Comparison of ENCODE assay signal across 31 cellular contexts in genomic region chrX:153417637-153418036, GRCh38. TPM values are rescaled to one million over a fixed set of nuclear protein-coding genes. Genes with fewer than 3 reads are reported as not detected.
DNase-seq lines count a peak whose midpoint lies in the region; ATAC-seq, FAIRE-seq and TF ChIP-seq lines count a peak whose summit lies in the region.
"Had no signal": no experiment of that assay in that cellular context is flagged by ENCODE, and none has a peak within 500 bp of the region (broad histone marks: within the 10 kb centered on the region; RNA-seq: fewer than 3 reads in every experiment).

No MANE protein-coding gene starts in this region.

- POLR2A ChIA-PET in HepG2 (lab: Yijun Ruan, JAX): no interaction called here

- H3K27ac Mint-ChIP-seq in nephron progenitor cell: no peak overlapping the region
- H3K27ac Mint-ChIP-seq: CD4-positive, alpha-beta memory T cell; CD8-positive, alpha-beta memory T cell had no signal

- H3K27me3 ChIP-seq in HepG2 (ENCODE audit: control insufficient read depth in 1 of 2, insufficient read depth in 2 of 2, low read length in 2 of 2): peaks cover 4 to 17% of the 10 kb centered on the region in 2 experiments; a peak in 3 of 5 replicates
- no peaks in the 10 kb centered on the region for H3K27me3 ChIP-seq in right lobe of liver
- peaks cover 71 to 96% (median 87%) of the 10 kb centered on the region in 11 experiments for H3K27me3 ChIP-seq in BLaER1 treated with 17β-estradiol and CSF1 and Interleukin-3, amounts not matched to agents 10 nM and 100 nM
- H3K27me3 ChIP-seq in esophagus muscularis mucosa: no peaks in the 10 kb centered on the region
- H3K27me3 ChIP-seq: BE2C had no signal

- no peak overlapping the region for H3K9ac ChIP-seq in HepG2 (ENCODE audit: insufficient read depth, low read depth, low read length)
- no peak overlapping the region for H3K9ac ChIP-seq in BLaER1 treated with 17β-estradiol and CSF1 and Interleukin-3, amounts not matched to agents 10 nM and 100 nM

- DNase-seq in HepG2 (ENCODE audit: low spot score): no peak
- DNase-seq in right lobe of liver: no peak
- no peak for DNase-seq in nephron progenitor cell
- peak; percentile 4 for DNase-seq in posterior vena cava (ENCODE audit: low spot score)
- DNase-seq in LoVo (ENCODE audit: low spot score): no peak
- DNase-seq in SHP77 treated with DMSO at 0.1 percent for 48 hours (lab: John Stamatoyannopoulos, UW): no peak
- no peak for DNase-seq in esophagus muscularis mucosa (ENCODE audit: extremely low spot score)
- DNase-seq: 8988T; ACHN; BE2C; C1 segment of cervical spinal cord; CD4-positive, alpha-beta memory T cell; CD4-positive, CD25-positive, alpha-beta regulatory T cell; CD8-positive, alpha-beta memory T cell; COR-L47; DMS153; DMS53; DMS79; DND-41; EL; GDM1 had no signal

- peaks cover 4% of the 10 kb centered on the region; the same call in 1 of the 2 replicates for H3K4me1 ChIP-seq in HepG2 (ENCODE audit: insufficient read depth, low read length)
- H3K4me1 ChIP-seq in right lobe of liver: no peaks in the 10 kb centered on the region
- H3K4me1 ChIP-seq in BLaER1 treated with 17β-estradiol and CSF1 and Interleukin-3, amounts not matched to agents 10 nM and 100 nM: peaks cover 9 to 21% (median 16%) of the 10 kb centered on the region in 10 experiments; a peak in 18 of 20 replicates
- peaks cover 0 to 4% (median under 1%) of the 10 kb centered on the region in 4 donors for H3K4me1 ChIP-seq in esophagus muscularis mucosa
- H3K4me1 ChIP-seq: BE2C had no signal

- FAIRE-seq in HepG2 (lab: Jason Lieb, UNC): no peak
- FAIRE-seq: A204.1, GM12878, GM12892, GM18507 had no signal

- H3K9me3 ChIP-seq in HepG2 (ENCODE audit: low read length) (no peaks in the 10 kb centered on the region), right lobe of liver (no peaks in the 10 kb centered on the region), esophagus muscularis mucosa (no peaks in the 10 kb centered on the region)
- H3K9me3 ChIP-seq in BLaER1 treated with 17β-estradiol and CSF1 and Interleukin-3, amounts not matched to agents 10 nM and 100 nM (replicated peaks in 1 of 11): peaks cover 0 to 18% (median 13%) of the 10 kb centered on the region in 11 experiments; a peak in 10 of 22 replicates
- H3K9me3 ChIP-seq: BE2C had no signal

- H3K27ac ChIP-seq in HepG2 (ENCODE audit: extremely low read length, insufficient read depth, low read length): no peak overlapping the region
- no peak overlapping the region for H3K27ac ChIP-seq in right lobe of liver
- H3K27ac ChIP-seq in BLaER1 treated with 17β-estradiol and CSF1 and Interleukin-3, amounts not matched to agents 10 nM and 100 nM: no peak overlapping the region
- no peak overlapping the region for H3K27ac ChIP-seq in esophagus muscularis mucosa (replicated peaks in 1 of 4)

- no peaks in the 10 kb centered on the region for H3K36me3 Mint-ChIP-seq in nephron progenitor cell (ENCODE audit: low read depth)
- H3K36me3 Mint-ChIP-seq: CD4-positive, alpha-beta memory T cell; CD4-positive, CD25-positive, alpha-beta regulatory T cell had no signal

- 27% methylated on average over 7 of the region's 8 CpGs for WGBS in HepG2 (ENCODE audit: low lambda C conversion rate)
- 76% methylated on average over 8 of the region's 8 CpGs for WGBS in right lobe of liver (ENCODE audit: insufficient coverage, low coverage, low lambda C conversion rate, missing lambda C conversion rate)
- 86% methylated on average over 8 of the region's 8 CpGs for WGBS in esophagus muscularis mucosa

- no peak for TF ChIP-seq RAD21 in HepG2 (CRISPR knock-in tag; IDR thresholded peaks at IDR 0.05)

- H3K4me3 ChIP-seq in HepG2 (replicated peaks in 1 of 3; ENCODE audit: insufficient read depth in 1 of 3, low read depth in 2 of 3, low read length in 3 of 3) (no peak overlapping the region), right lobe of liver (no peak overlapping the region), esophagus muscularis mucosa (no peak overlapping the region)
- no peak overlapping the region for H3K4me3 ChIP-seq in BLaER1 treated with 17β-estradiol and CSF1 and Interleukin-3, amounts not matched to agents 10 nM and 100 nM
- H3K4me3 ChIP-seq: GM12878 had no signal

- intact Hi-C loops in HepG2 (cut with micrococcal nuclease; ENCODE audit: unreplicated experiment) (no loop called here), right lobe of liver (cut with DNase I) (no loop called here), posterior vena cava (cut with DNase I) (no loop called here), esophagus muscularis mucosa (cut with DNase I) (no loop called here)

- H3K4me1 Mint-ChIP-seq in nephron progenitor cell: peaks cover 22% of the 10 kb centered on the region
- H3K4me1 Mint-ChIP-seq: CD4-positive, alpha-beta memory T cell; CD4-positive, CD25-positive, alpha-beta regulatory T cell had no signal

- CTCF ChIA-PET in HepG2 (lab: Yijun Ruan, JAX; ENCODE audit: low intra/inter-chr PET ratio, low total read pairs): no interaction called here

- ATAC-seq in HepG2 (no peak), right lobe of liver (no peak)
- ATAC-seq: GM12878 had no signal

- in situ Hi-C loops in HepG2 (cut with HindIII; ENCODE audit: extremely low pct_ligation_motif_present, low pct_unique_long_range_greater_than_20kb): loop anchor here (10.0 kb wide), 1 partner anchor 383 kb away; no protein-coding TSS in a partner anchor

- BruUV-seq in HepG2 (replicated peaks; lab: Mats Ljungman, UMichigan): no TSS peak

- no peak for TF ChIP-seq POLR2A in HepG2 (IDR thresholded peaks at IDR 0.05; ENCODE audit: insufficient read depth in 1 of 2, low read depth in 2 of 2, low read length in 2 of 2)
- TF ChIP-seq POLR2A in right lobe of liver (IDR thresholded peaks at IDR 0.05): no peak
- no peak for TF ChIP-seq POLR2A in esophagus muscularis mucosa (IDR thresholded peaks at IDR 0.05; ENCODE audit: low read depth)

- H3K27me3 Mint-ChIP-seq in nephron progenitor cell (ENCODE audit: low read depth, poor library complexity): peaks cover 26% of the 10 kb centered on the region
- H3K27me3 Mint-ChIP-seq: CD4-positive, CD25-positive, alpha-beta regulatory T cell had no signal

- TF ChIP-seq CTCF in HepG2 (CRISPR knock-in tag; IDR thresholded peaks at IDR 0.05) (no peak), right lobe of liver (IDR thresholded peaks at IDR 0.05) (no peak), nephron progenitor cell (IDR thresholded peaks at IDR 0.05) (no peak), esophagus muscularis mucosa (IDR thresholded peaks at IDR 0.05) (no peak)

- H4K20me1 ChIP-seq in HepG2 (ENCODE audit: insufficient read depth, low read length): no peaks in the 10 kb centered on the region
- peaks cover 0 to 7% (median 0%) of the 10 kb centered on the region in 11 experiments; a peak in 6 of 22 replicates for H4K20me1 ChIP-seq in BLaER1 treated with 17β-estradiol and CSF1 and Interleukin-3, amounts not matched to agents 10 nM and 100 nM

- H3K4me2 ChIP-seq in HepG2 (ENCODE audit: low read depth, low read length): no peak overlapping the region
- H3K4me2 ChIP-seq in BLaER1 treated with 17β-estradiol and CSF1 and Interleukin-3, amounts not matched to agents 10 nM and 100 nM: peak overlapping the region in 9 of 11 experiments; percentile 26 to 62 (median 41); a peak in 11 of 22 replicates

- TF ChIP-seq EP300 in HepG2 (IDR thresholded peaks at IDR 0.05; ENCODE audit: low read depth in 2 of 2, low read length in 2 of 2) (no peak), HepG2 (CRISPR knock-in tag; IDR thresholded peaks at IDR 0.05; ENCODE audit: borderline replicate concordance) (no peak), esophagus muscularis mucosa (IDR thresholded peaks at IDR 0.05) (no peak)

- H3K4me3 Mint-ChIP-seq in nephron progenitor cell: peak overlapping the region; percentile 15
- H3K4me3 Mint-ChIP-seq: CD14-positive monocyte; CD4-positive, alpha-beta memory T cell; CD4-positive, CD25-positive, alpha-beta regulatory T cell; CD8-positive, alpha-beta memory T cell had no signal

- no peaks in the 10 kb centered on the region for H3K79me2 ChIP-seq in HepG2 (ENCODE audit: insufficient read depth, low read length)

- H3K36me3 ChIP-seq in HepG2 (replicated peaks in 1 of 2; ENCODE audit: control insufficient read depth in 1 of 2, insufficient read depth in 2 of 2, low read length in 2 of 2) (no peaks in the 10 kb centered on the region), right lobe of liver (no peaks in the 10 kb centered on the region), esophagus muscularis mucosa (peaks cover 0 to 26% (median 10%) of the 10 kb centered on the region in 4 donors)
- H3K36me3 ChIP-seq in BLaER1 treated with 17β-estradiol and CSF1 and Interleukin-3, amounts not matched to agents 10 nM and 100 nM: no peaks in the 10 kb centered on the region
- H3K36me3 ChIP-seq: BE2C had no signal

- no peak overlapping the region for H2AFZ ChIP-seq in HepG2 (ENCODE audit: low read length)

- peaks cover 66% of the 10 kb centered on the region for H3K9me3 Mint-ChIP-seq in nephron progenitor cell
- H3K9me3 Mint-ChIP-seq: CD8-positive, alpha-beta memory T cell had no signal

RNA-seq across cellular contexts. Expression of gene ZFP92, which starts 6.4 kb away (rescaled TPM):
- total RNA-seq in HepG2 (2016; rRNA removed; fragmentation: Illumina TruSeq; extraction: Trizol) (0.02 and 0.03 TPM in 2 replicates), right lobe of liver (1 to 10 TPM in 1 of 6 experiments, under 1 TPM in 5; 0.31 to 1.4 (median 0.41) TPM), posterior vena cava (under 1 TPM; 0.65 to 0.90 TPM), esophagus muscularis mucosa (1 to 10 TPM; 1.2 to 3.2 (median 2.5) TPM)
- not detected in 2 replicates for total RNA-seq in HepG2 (2016; cell fraction: cytosol; rRNA removed; fragmentation: Illumina TruSeq; extraction: Trizol; ENCODE audit: low read depth)
- total RNA-seq in HepG2 (2016; cell fraction: insoluble cytoplasmic fraction; rRNA removed; fragmentation: Illumina TruSeq; extraction: Trizol): 0.02 and 0.03 TPM in 2 replicates
- total RNA-seq in HepG2 (2016; cell fraction: membrane; rRNA removed; fragmentation: Illumina TruSeq; extraction: Trizol): not detected in 2 replicates
- total RNA-seq in HepG2 (2016; cell fraction: nucleus; rRNA removed; fragmentation: Illumina TruSeq; extraction: Trizol): not detected in 2 replicates
- polyA plus RNA-seq in HepG2 (2011; rRNA removed): not detected in 2 replicates
- not detected in 2 replicates for polyA plus RNA-seq in HepG2 (2011; cell fraction: cytosol; rRNA removed)
- 0.03 TPM in 1 of 2 replicates, not detected in the other for polyA plus RNA-seq in HepG2 (2011; cell fraction: nucleus; rRNA removed)
- polyA plus RNA-seq in HepG2 (2012): 0.03 TPM in 1 of 2 replicates, not detected in the other
- not detected in 2 replicates for polyA plus RNA-seq in HepG2 (2016; cell fraction: cytosol; fragmentation: Illumina TruSeq; extraction: Trizol; ENCODE audit: low read depth)
- polyA plus RNA-seq in HepG2 (2016; cell fraction: insoluble cytoplasmic fraction; fragmentation: Illumina TruSeq; extraction: Trizol; ENCODE audit: low read depth): not detected in 2 replicates
- not detected in 2 replicates for polyA plus RNA-seq in HepG2 (2016; cell fraction: membrane; fragmentation: Illumina TruSeq; extraction: Trizol; ENCODE audit: low read depth)
- not detected in 2 replicates for polyA plus RNA-seq in HepG2 (2016; cell fraction: nucleus; fragmentation: Illumina TruSeq; extraction: Trizol; ENCODE audit: insufficient read depth, low read depth)
- polyA minus RNA-seq in HepG2 (2011; rRNA and poly(A)+ RNA removed; ENCODE audit: low replicate concordance): not detected in 2 replicates
- not detected in 2 replicates for polyA minus RNA-seq in HepG2 (2011; cell fraction: cytosol; rRNA and poly(A)+ RNA removed)
- not detected in 2 replicates for polyA minus RNA-seq in HepG2 (2011; cell fraction: nucleus; rRNA and poly(A)+ RNA removed)
- total RNA-seq: G401 had no signal

RNA-seq across cellular contexts. Expression of gene PNMA6E, which starts 16.5 kb away (rescaled TPM):
- total RNA-seq in HepG2 (2016; rRNA removed; fragmentation: Illumina TruSeq; extraction: Trizol): not detected in 2 replicates
- total RNA-seq in HepG2 (2016; cell fraction: cytosol; rRNA removed; fragmentation: Illumina TruSeq; extraction: Trizol; ENCODE audit: low read depth): not detected in 2 replicates
- total RNA-seq in HepG2 (2016; cell fraction: insoluble cytoplasmic fraction; rRNA removed; fragmentation: Illumina TruSeq; extraction: Trizol): not detected in 2 replicates
- total RNA-seq in HepG2 (2016; cell fraction: membrane; rRNA removed; fragmentation: Illumina TruSeq; extraction: Trizol): not detected in 2 replicates
- total RNA-seq in HepG2 (2016; cell fraction: nucleus; rRNA removed; fragmentation: Illumina TruSeq; extraction: Trizol): not detected in 2 replicates
- not detected in 2 replicates for polyA plus RNA-seq in HepG2 (2011; rRNA removed)
- polyA plus RNA-seq in HepG2 (2011; cell fraction: cytosol; rRNA removed): not detected in 2 replicates
- polyA plus RNA-seq in HepG2 (2011; cell fraction: nucleus; rRNA removed): not detected in 2 replicates
- not detected in 2 replicates for polyA plus RNA-seq in HepG2 (2012)
- polyA plus RNA-seq in HepG2 (2016; cell fraction: cytosol; fragmentation: Illumina TruSeq; extraction: Trizol; ENCODE audit: low read depth): not detected in 2 replicates
- polyA plus RNA-seq in HepG2 (2016; cell fraction: insoluble cytoplasmic fraction; fragmentation: Illumina TruSeq; extraction: Trizol; ENCODE audit: low read depth): not detected in 2 replicates
- polyA plus RNA-seq in HepG2 (2016; cell fraction: membrane; fragmentation: Illumina TruSeq; extraction: Trizol; ENCODE audit: low read depth): not detected in 2 replicates
- not detected in 2 replicates for polyA plus RNA-seq in HepG2 (2016; cell fraction: nucleus; fragmentation: Illumina TruSeq; extraction: Trizol; ENCODE audit: insufficient read depth, low read depth)
- polyA minus RNA-seq in HepG2 (2011; rRNA and poly(A)+ RNA removed; ENCODE audit: low replicate concordance): not detected in 2 replicates
- not detected in 2 replicates for polyA minus RNA-seq in HepG2 (2011; cell fraction: cytosol; rRNA and poly(A)+ RNA removed)
- not detected in 2 replicates for polyA minus RNA-seq in HepG2 (2011; cell fraction: nucleus; rRNA and poly(A)+ RNA removed)
- not detected for total RNA-seq in right lobe of liver
- not detected for total RNA-seq in posterior vena cava
- total RNA-seq in esophagus muscularis mucosa: not detected
- total RNA-seq: A673; CD4-positive, alpha-beta memory T cell; CD4-positive, CD25-positive, alpha-beta regulatory T cell; CD8-positive, alpha-beta memory T cell; Daoy; G401; GM12878 had no signal
- polyA plus RNA-seq: AG04450; CD14-positive monocyte; CD4-positive, alpha-beta memory T cell; CD4-positive, CD25-positive, alpha-beta regulatory T cell; CD8-positive, alpha-beta memory T cell; GM12878 had no signal

RNA-seq across cellular contexts. Expression of gene TREX2, which starts 28.2 kb away (rescaled TPM):
- 0.18 TPM in 1 of 2 replicates, not detected in the other for total RNA-seq in HepG2 (2016; rRNA removed; fragmentation: Illumina TruSeq; extraction: Trizol)
- 1.2 TPM in 1 of 2 replicates, not detected in the other for total RNA-seq in HepG2 (2016; cell fraction: cytosol; rRNA removed; fragmentation: Illumina TruSeq; extraction: Trizol; ENCODE audit: low read depth)
- 0.22 TPM in 1 of 2 replicates, not detected in the other for total RNA-seq in HepG2 (2016; cell fraction: insoluble cytoplasmic fraction; rRNA removed; fragmentation: Illumina TruSeq; extraction: Trizol)
- total RNA-seq in HepG2 (2016; cell fraction: membrane; rRNA removed; fragmentation: Illumina TruSeq; extraction: Trizol): 0.19 and 0.21 TPM in 2 replicates
- 0.50 and 0.62 TPM in 2 replicates for total RNA-seq in HepG2 (2016; cell fraction: nucleus; rRNA removed; fragmentation: Illumina TruSeq; extraction: Trizol)
- polyA plus RNA-seq in HepG2 (2011; rRNA removed): 0.13 and 0.17 TPM in 2 replicates
- polyA plus RNA-seq in HepG2 (2011; cell fraction: cytosol; rRNA removed): 0.09 and 0.21 TPM in 2 replicates
- 1.2 and 2.1 TPM in 2 replicates for polyA plus RNA-seq in HepG2 (2011; cell fraction: nucleus; rRNA removed)
- not detected in 2 replicates for polyA plus RNA-seq in HepG2 (2012)
- 0.18 TPM in 1 of 2 replicates, not detected in the other for polyA plus RNA-seq in HepG2 (2016; cell fraction: cytosol; fragmentation: Illumina TruSeq; extraction: Trizol; ENCODE audit: low read depth)
- polyA plus RNA-seq in HepG2 (2016; cell fraction: insoluble cytoplasmic fraction; fragmentation: Illumina TruSeq; extraction: Trizol; ENCODE audit: low read depth): 0.19 TPM in 1 of 2 replicates, not detected in the other
- 0.15 TPM in 1 of 2 replicates, not detected in the other for polyA plus RNA-seq in HepG2 (2016; cell fraction: membrane; fragmentation: Illumina TruSeq; extraction: Trizol; ENCODE audit: low read depth)
- 0.38 TPM in 1 of 2 replicates, not detected in the other for polyA plus RNA-seq in HepG2 (2016; cell fraction: nucleus; fragmentation: Illumina TruSeq; extraction: Trizol; ENCODE audit: insufficient read depth, low read depth)
- 0.24 and 0.87 TPM in 2 replicates for polyA minus RNA-seq in HepG2 (2011; rRNA and poly(A)+ RNA removed; ENCODE audit: low replicate concordance)
- not detected in 2 replicates for polyA minus RNA-seq in HepG2 (2011; cell fraction: cytosol; rRNA and poly(A)+ RNA removed)
- polyA minus RNA-seq in HepG2 (2011; cell fraction: nucleus; rRNA and poly(A)+ RNA removed): 1.3 and 1.6 TPM in 2 replicates
- total RNA-seq in right lobe of liver: under 1 TPM in 4 of 6 experiments, not detected in 2; 0.18 to 0.46 (median 0.23) TPM
- total RNA-seq in posterior vena cava: 1 to 10 TPM in 1 of 2 donors, under 1 TPM in 1; 0.48 to 1.9 TPM
- total RNA-seq in esophagus muscularis mucosa: 1 to 10 TPM in 2 of 4 donors, under 1 TPM in 1, not detected in 1; 0.78 to 2.3 (median 1.2) TPM
- total RNA-seq: G401 had no signal
- polyA plus RNA-seq: AG04450, CD14-positive monocyte had no signal

RNA-seq across cellular contexts. Expression of gene HAUS7, which starts 52.7 kb away (rescaled TPM):
- total RNA-seq in HepG2 (2016; rRNA removed; fragmentation: Illumina TruSeq; extraction: Trizol) (42.4 and 52.1 TPM in 2 replicates), right lobe of liver (10 to 100 TPM in 1 of 6 experiments, 1 to 10 TPM in 5; 5.6 to 14.9 (median 8.8) TPM), posterior vena cava (10 to 100 TPM; 23.5 to 30.1 TPM), esophagus muscularis mucosa (10 to 100 TPM; 23.4 to 25.8 (median 24.2) TPM)
- total RNA-seq in HepG2 (2016; cell fraction: cytosol; rRNA removed; fragmentation: Illumina TruSeq; extraction: Trizol; ENCODE audit: low read depth): 11.6 and 12.0 TPM in 2 replicates
- 39.2 and 51.8 TPM in 2 replicates for total RNA-seq in HepG2 (2016; cell fraction: insoluble cytoplasmic fraction; rRNA removed; fragmentation: Illumina TruSeq; extraction: Trizol)
- 14.9 and 17.2 TPM in 2 replicates for total RNA-seq in HepG2 (2016; cell fraction: membrane; rRNA removed; fragmentation: Illumina TruSeq; extraction: Trizol)
- total RNA-seq in HepG2 (2016; cell fraction: nucleus; rRNA removed; fragmentation: Illumina TruSeq; extraction: Trizol): 18.7 and 21.6 TPM in 2 replicates
- 9.1 and 10.9 TPM in 2 replicates for polyA plus RNA-seq in HepG2 (2011; rRNA removed)
- 9.4 and 15.2 TPM in 2 replicates for polyA plus RNA-seq in HepG2 (2011; cell fraction: cytosol; rRNA removed)
- polyA plus RNA-seq in HepG2 (2011; cell fraction: nucleus; rRNA removed): 19.4 and 23.3 TPM in 2 replicates
- 8.2 and 11.4 TPM in 2 replicates for polyA plus RNA-seq in HepG2 (2012)
- polyA plus RNA-seq in HepG2 (2016; cell fraction: cytosol; fragmentation: Illumina TruSeq; extraction: Trizol; ENCODE audit: low read depth): 6.9 and 7.7 TPM in 2 replicates
- 32.6 and 41.1 TPM in 2 replicates for polyA plus RNA-seq in HepG2 (2016; cell fraction: insoluble cytoplasmic fraction; fragmentation: Illumina TruSeq; extraction: Trizol; ENCODE audit: low read depth)
- polyA plus RNA-seq in HepG2 (2016; cell fraction: membrane; fragmentation: Illumina TruSeq; extraction: Trizol; ENCODE audit: low read depth): 10.1 and 11.1 TPM in 2 replicates
- polyA plus RNA-seq in HepG2 (2016; cell fraction: nucleus; fragmentation: Illumina TruSeq; extraction: Trizol; ENCODE audit: insufficient read depth, low read depth): 35.1 and 45.0 TPM in 2 replicates
- 18.6 and 73.7 TPM in 2 replicates for polyA minus RNA-seq in HepG2 (2011; rRNA and poly(A)+ RNA removed; ENCODE audit: low replicate concordance)
- 5.5 and 7.6 TPM in 2 replicates for polyA minus RNA-seq in HepG2 (2011; cell fraction: cytosol; rRNA and poly(A)+ RNA removed)
- 3.6 and 9.3 TPM in 2 replicates for polyA minus RNA-seq in HepG2 (2011; cell fraction: nucleus; rRNA and poly(A)+ RNA removed)
